10 cellular contexts compared by ENCODE assay signal in genomic region chr6:41367700-41368099, GRCh38. TPM values are rescaled to one million over a fixed set of nuclear protein-coding genes. Genes with fewer than 3 reads are reported as not detected.
A peak's percentile ranks its signal among the peaks of the same experiment; 100 is the strongest.
DNase-seq lines count a peak whose midpoint lies in the region; ATAC-seq, FAIRE-seq and TF ChIP-seq lines count a peak whose summit lies in the region.
"Had no signal": no experiment of that assay in that cellular context is flagged by ENCODE, and none has a peak within 500 bp of the region (broad histone marks: within the 10 kb centered on the region; RNA-seq: fewer than 3 reads in every experiment).

No MANE protein-coding gene starts in this region.

- no peak overlapping the region for H3K27ac Mint-ChIP-seq in MCF 10A (ENCODE audit: low read depth, unreplicated experiment)

- H3K9me3 ChIP-seq in kidney (ENCODE audit: control insufficient read depth in 1 of 2, low read length in 2 of 2) (no peaks in the 10 kb centered on the region), aorta (ENCODE audit: control insufficient read depth, low read length) (no peaks in the 10 kb centered on the region)

- BruUV-seq in MCF 10A (replicated peaks; lab: Mats Ljungman, UMichigan): no TSS peak

- H3K36me3 Mint-ChIP-seq in MCF 10A (ENCODE audit: insufficient read depth, unreplicated experiment): no peaks in the 10 kb centered on the region

- TF ChIP-seq CTCF in C4-2B (conservative IDR thresholded peaks at IDR 0.05): peak; percentile 65
- peak; percentile 74 for TF ChIP-seq CTCF in MCF 10A (IDR thresholded peaks at IDR 0.05; ENCODE audit: unreplicated experiment)
- peak; percentile 50 for TF ChIP-seq CTCF in kidney (IDR thresholded peaks at IDR 0.05; ENCODE audit: borderline replicate concordance, extremely low read depth, insufficient read depth)

- ATAC-seq in aorta (ENCODE audit: low FRiP score) (peak; percentile 64), GM21447 (IDR thresholded peaks at IDR 0.05; ENCODE audit: unreplicated experiment) (no peak)

- CTCF ChIA-PET in MCF 10A (lab: Yijun Ruan, JAX): interaction anchor here (0.6 to 3.2 kb wide), 45 partner anchors 10 to 754 kb away, joined by 3 to 35 read pairs (median 5); no protein-coding TSS in a partner anchor

- intact Hi-C loops in MCF 10A (cut with micrococcal nuclease) (loop anchor here (1.0 to 5.0 kb wide), 4 partner anchors 95 to 675 kb away; no protein-coding TSS in a partner anchor), kidney (cut with DNase I) (loop anchor here (5.0 kb wide), 1 partner anchor 310 kb away; no protein-coding TSS in a partner anchor), aorta (cut with DNase I) (loop anchor here (1.0 to 2.0 kb wide), 3 partner anchors 223 to 315 kb away; no protein-coding TSS in a partner anchor)

- H3K27me3 Mint-ChIP-seq in MCF 10A (ENCODE audit: insufficient read depth, unreplicated experiment): peaks cover 62% of the 10 kb centered on the region

- H3K4me1 ChIP-seq in kidney (ENCODE audit: control insufficient read depth in 1 of 2, insufficient read depth in 1 of 2, low read depth in 1 of 2, low read length in 2 of 2) (peaks cover 8 to 13% of the 10 kb centered on the region in 2 donors), aorta (ENCODE audit: control insufficient read depth in 1 of 2, insufficient read depth in 2 of 2, low read length in 2 of 2) (no peaks in the 10 kb centered on the region)

- no peak overlapping the region for H3K4me3 Mint-ChIP-seq in MCF 10A (ENCODE audit: unreplicated experiment)

- H3K36me3 ChIP-seq in kidney (ENCODE audit: control insufficient read depth in 1 of 2, insufficient read depth in 2 of 2, low read length in 2 of 2) (no peaks in the 10 kb centered on the region), aorta (ENCODE audit: control insufficient read depth in 1 of 2, insufficient read depth in 2 of 2, low read length in 1 of 2) (no peaks in the 10 kb centered on the region)

- H3K27me3 ChIP-seq in aorta (ENCODE audit: control insufficient read depth in 1 of 2, insufficient read depth in 2 of 2, low read length in 1 of 2): no peaks in the 10 kb centered on the region

- POLR2A ChIA-PET in MCF 10A (lab: Yijun Ruan, JAX): interaction anchor here (0.6 to 0.7 kb wide), 3 partner anchors 209 to 1513 kb away, joined by 3 to 4 read pairs (median 4); no protein-coding TSS in a partner anchor

- H3K4me1 Mint-ChIP-seq in MCF 10A (ENCODE audit: insufficient read depth, unreplicated experiment): no peaks in the 10 kb centered on the region

- H3K27ac ChIP-seq in C4-2B (no peak overlapping the region), kidney (ENCODE audit: low read depth in 2 of 2, low read length in 2 of 2) (no peak overlapping the region), aorta (ENCODE audit: low read depth in 1 of 2, low read length in 2 of 2) (no peak overlapping the region)

- WGBS in aorta, 2 donors: 3 to 8% methylated on average over 2 of the region's 2 CpGs

- FAIRE-seq in kidney (lab: Jason Lieb, UNC): no peak

- H3K9me3 Mint-ChIP-seq in MCF 10A (ENCODE audit: unreplicated experiment): no peaks in the 10 kb centered on the region

- H3K9ac ChIP-seq in kidney (ENCODE audit: low read length in 2 of 2): no peak overlapping the region

- DNase-seq in HS-5 (ENCODE audit: low read depth) (peak; percentile 10), NCI-H69 (lab: John Stamatoyannopoulos, UW) (peak; percentile 92), MCF 10A (ENCODE audit: unreplicated experiment) (peak; percentile 62), kidney (no peak), aorta (no peak)
- no peak for DNase-seq in activated CD8-positive, alpha-beta memory T cell treated with anti-CD3 and anti-CD28 coated beads, Interleukin-2, amount 50 U/mL, for 48 hours

- H3K4me3 ChIP-seq in kidney (ENCODE audit: low read length in 2 of 2): no peak overlapping the region
- no peak overlapping the region for H3K4me3 ChIP-seq in aorta (ENCODE audit: low read length in 2 of 2)

RNA-seq across cellular contexts. Expression of gene NCR2, which starts 32.3 kb away (rescaled TPM):
- total RNA-seq in MCF 10A (2022) (not detected in 2 replicates), kidney (not detected), aorta (not detected)
- polyA plus RNA-seq in kidney (ENCODE audit: insufficient read depth, low read depth, low replicate concordance) (not detected), aorta (not detected)
- total RNA-seq: glomerular endothelial cell had no signal
- polyA plus RNA-seq: thymus had no signal

Comparison
In these comparisons a context has a peak if more than half of its experiments do, and no peak if none do; other contexts are left out.
1. DNase-seq: peak in HS-5 (single experiment), NCI-H69 (single experiment) and MCF 10A (single experiment); none in kidney (single experiment), aorta (0 of 2) and activated CD8-positive, alpha-beta memory T cell treated with anti-CD3 and anti-CD28 coated beads, Interleukin-2, amount 50 U/mL, for 48 hours (single experiment).
2. Peak in every context shown above with its lines, with median percentiles within 50 percentile points of each other: CTCF ChIP-seq.